Comparison of ENCODE assay signal across 9 cellular contexts in genomic region chr12:64682572-64683277, GRCh38.
DNase-seq lines count a peak whose midpoint lies in the region; ATAC-seq, FAIRE-seq and TF ChIP-seq lines count a peak whose summit lies in the region.
"Had no signal": no experiment of that assay in that cellular context is flagged by ENCODE, and none has a peak within 500 bp of the region (broad histone marks: within the 10 kb centered on the region; RNA-seq: fewer than 3 reads in every experiment).

No MANE protein-coding gene starts in this region.

- no peaks in the 10 kb centered on the region for H3K9me3 Mint-ChIP-seq in neural progenitor cell

- H3K27me3 Mint-ChIP-seq in neural progenitor cell (ENCODE audit: insufficient read depth, low read depth): peaks cover 2% of the 10 kb centered on the region

- no peak overlapping the region for H3K27ac ChIP-seq in neural progenitor cell
- H3K27ac ChIP-seq in gastrocnemius medialis: no peak overlapping the region

- H2AFZ ChIP-seq in neural progenitor cell (replicated peaks): no peak overlapping the region

- in situ Hi-C loops in gastrocnemius medialis (cut with MboI; ENCODE audit: low sequenced_read_pairs in 4 of 4): no loop called here

- H3K4me3 ChIP-seq in neural progenitor cell (no peak overlapping the region), gastrocnemius medialis (no peak overlapping the region)

- ATAC-seq in gastrocnemius medialis (no peak), HG03095 (IDR thresholded peaks at IDR 0.05; ENCODE audit: unreplicated experiment) (no peak), HG03354 (IDR thresholded peaks at IDR 0.05; ENCODE audit: poor library complexity, severe bottlenecking, unreplicated experiment) (no peak)

- H3K9ac ChIP-seq in neural progenitor cell: no peak overlapping the region

- H3K36me3 ChIP-seq in neural progenitor cell: no peaks in the 10 kb centered on the region
- H3K36me3 ChIP-seq in gastrocnemius medialis: no peaks in the 10 kb centered on the region

- peaks cover 13% of the 10 kb centered on the region for H3K79me2 ChIP-seq in neural progenitor cell (ENCODE audit: low read depth)

- peaks cover 51% of the 10 kb centered on the region for H4K20me1 ChIP-seq in neural progenitor cell (ENCODE audit: low read depth)

- DNase-seq in DMS 273 (lab: John Stamatoyannopoulos, UW; ENCODE audit: unreplicated experiment) (peak; percentile 85), NCI-H2171 treated with DMSO at 0.1 percent for 48 hours (lab: John Stamatoyannopoulos, UW) (peak; percentile 79), cerebellar cortex (ENCODE audit: low spot score) (peak; percentile 56), neural progenitor cell (ENCODE audit: low spot score) (peak; percentile 73), gastrocnemius medialis (no peak), GM19239 (ENCODE audit: insufficient read length, low spot score) (no peak)

- intact Hi-C loops in gastrocnemius medialis (cut with DNase I; ENCODE audit: low total_unique reads): no loop called here

- no peak for TF ChIP-seq CTCF in neural progenitor cell (IDR thresholded peaks at IDR 0.05)
- TF ChIP-seq CTCF in gastrocnemius medialis (IDR thresholded peaks at IDR 0.05 in 4 of 5, conservative IDR thresholded peaks at IDR 0.05 in 1 of 5): no peak

- peaks cover 12% of the 10 kb centered on the region for H3K36me3 Mint-ChIP-seq in neural progenitor cell

- TF ChIP-seq POLR2A in gastrocnemius medialis (IDR thresholded peaks at IDR 0.05): no peak

- H3K4me1 Mint-ChIP-seq in neural progenitor cell: peaks cover 25% of the 10 kb centered on the region

- peak overlapping the region; percentile 58 for H3K4me2 ChIP-seq in neural progenitor cell

- peaks cover 23% of the 10 kb centered on the region for H3F3A ChIP-seq in neural progenitor cell (ENCODE audit: low read depth)

- FAIRE-seq in GM19239 (lab: Jason Lieb, UNC): no peak
- FAIRE-seq: H54 had no signal

- peaks cover 18% of the 10 kb centered on the region for H3K4me1 ChIP-seq in neural progenitor cell
- peaks cover 6 to 15% of the 10 kb centered on the region in 2 donors for H3K4me1 ChIP-seq in gastrocnemius medialis

- H3K9me3 ChIP-seq in neural progenitor cell (ENCODE audit: low read depth) (no peaks in the 10 kb centered on the region), gastrocnemius medialis (no peaks in the 10 kb centered on the region)

- no peak overlapping the region for H3K4me3 Mint-ChIP-seq in neural progenitor cell

- H3K27ac Mint-ChIP-seq in neural progenitor cell: peak overlapping the region; percentile 19

- H3K27me3 ChIP-seq in neural progenitor cell: no peaks in the 10 kb centered on the region
- no peaks in the 10 kb centered on the region for H3K27me3 ChIP-seq in gastrocnemius medialis

Comparison
In these comparisons a context has a peak if more than half of its experiments do, and no peak if none do; other contexts are left out.
1. DNase-seq: peak in DMS 273 (single experiment), NCI-H2171 treated with DMSO at 0.1 percent for 48 hours (single experiment), cerebellar cortex (single experiment) and neural progenitor cell (single experiment); none in gastrocnemius medialis (0 of 2) and GM19239 (single experiment).